Comparison of ENCODE assay signal across 37 cellular contexts in the genomic region with DNA sequence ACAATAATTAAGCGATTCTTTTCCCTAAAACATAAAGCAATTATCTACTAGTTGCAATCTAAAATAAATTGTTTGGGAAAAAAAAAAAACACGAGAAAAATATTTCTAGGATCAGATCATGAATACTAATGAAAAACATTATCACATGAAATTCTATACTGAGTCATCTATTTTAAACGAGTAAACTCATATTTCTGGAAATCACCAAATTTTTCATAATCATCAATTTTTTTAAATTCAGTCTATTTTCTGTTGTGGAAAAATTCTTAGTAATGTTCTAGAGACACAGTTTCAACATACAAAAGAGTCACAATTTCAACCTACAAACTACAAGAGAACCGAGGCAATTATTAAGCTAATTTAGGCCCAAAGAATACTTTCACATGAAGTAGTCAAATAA.
DNase-seq lines count a peak whose midpoint lies in the region; ATAC-seq, FAIRE-seq and TF ChIP-seq lines count a peak whose summit lies in the region.
"Had no signal": no experiment of that assay in that cellular context is flagged by ENCODE, and none has a peak within 500 bp of the region (broad histone marks: within the 10 kb centered on the region; RNA-seq: fewer than 3 reads in every experiment).

No MANE protein-coding gene starts in this region.

- H3K9me1 ChIP-seq in IMR-90 (ENCODE audit: insufficient read depth, low read length) (peaks cover 13% of the 10 kb centered on the region), K562 (ENCODE audit: control insufficient read depth, insufficient read depth, low read length) (no peaks in the 10 kb centered on the region)

- no peak overlapping the region for H3K27ac ChIP-seq in HepG2 (ENCODE audit: extremely low read length, insufficient read depth, low read length)
- no peak overlapping the region for H3K27ac ChIP-seq in right lobe of liver
- no peak overlapping the region for H3K27ac ChIP-seq in IMR-90 (ENCODE audit: insufficient read depth, low read length)
- H3K27ac ChIP-seq in K562 (ENCODE audit: extremely low read depth, low read depth, low read length) = no peak overlapping the region
- H3K27ac ChIP-seq in GM23248 = no peak overlapping the region
- H3K27ac ChIP-seq: 22Rv1; A549; BLaER1; BLaER1 treated with 17β-estradiol and CSF1 and Interleukin-3, amounts not matched to agents 10 nM and 100 nM; C4-2B had no signal

- H2AFZ ChIP-seq in HepG2 (ENCODE audit: low read length) (no peak overlapping the region), IMR-90 (replicated peaks; ENCODE audit: low read length, poor library complexity) (no peak overlapping the region), K562 (ENCODE audit: low read depth, low read length) (no peak overlapping the region), GM23248 (no peak overlapping the region)

- no peak overlapping the region for H2BK5ac ChIP-seq in IMR-90 (ENCODE audit: low read depth, low read length, poor library complexity, severe bottlenecking)

- dilution Hi-C loops in IMR-90 (cut with HindIII; ENCODE audit: low sequenced_read_pairs, unreplicated experiment) = no loop called here

- H2AK9ac ChIP-seq in IMR-90 (replicated peaks; ENCODE audit: low read depth, low read length, poor library complexity) = no peak overlapping the region

- H4K91ac ChIP-seq in IMR-90 (ENCODE audit: insufficient read depth, low read depth, low read length) = no peak overlapping the region

- no peaks in the 10 kb centered on the region for H3K79me2 ChIP-seq in HepG2 (ENCODE audit: insufficient read depth, low read length)
- H3K79me2 ChIP-seq in K562 (ENCODE audit: control insufficient read depth, insufficient read depth, low read length) = no peaks in the 10 kb centered on the region
- no peaks in the 10 kb centered on the region for H3K79me2 ChIP-seq in GM23248 (ENCODE audit: insufficient read depth)

- no peak overlapping the region for H3K27ac Mint-ChIP-seq in activated CD4-positive, alpha-beta memory T cell treated with anti-CD3 and anti-CD28 coated beads, Interleukin-2, amount 10 ng/mL, durations not matched to agents 7 days and 5 days
- H3K27ac Mint-ChIP-seq: B cell; CD14-positive monocyte; CD4-positive, alpha-beta memory T cell; CD4-positive, alpha-beta T cell; CD4-positive, CD25-positive, alpha-beta regulatory T cell; CD8-positive, alpha-beta memory T cell; CD8-positive, alpha-beta T cell had no signal

- H3K23ac ChIP-seq in IMR-90 (ENCODE audit: low read depth, low read length) = no peak overlapping the region

- TF ChIP-seq RAD21 in HepG2 (CRISPR knock-in tag; IDR thresholded peaks at IDR 0.05) (no peak), IMR-90 (IDR thresholded peaks at IDR 0.05; ENCODE audit: low read length) (no peak), K562 (CRISPR knock-in tag; conservative IDR thresholded peaks at IDR 0.05 in 1 of 2, IDR thresholded peaks at IDR 0.05 in 1 of 2) (no peak)

- H3K27me3 ChIP-seq in HepG2 (ENCODE audit: control insufficient read depth in 1 of 2, insufficient read depth in 2 of 2, low read length in 2 of 2) (peaks cover 0 to 7% of the 10 kb centered on the region in 2 experiments; a peak in 1 of 5 replicates), right lobe of liver (no peaks in the 10 kb centered on the region), IMR-90 (ENCODE audit: control insufficient read depth, insufficient read depth, low read length) (no peaks in the 10 kb centered on the region), K562 (ENCODE audit: control insufficient read depth in 2 of 2, insufficient read depth in 2 of 2, low read length in 2 of 2) (peaks cover 4 to 14% of the 10 kb centered on the region in 2 experiments; a peak in 3 of 5 replicates), GM23248 (replicated peaks; ENCODE audit: insufficient read depth) (no peaks in the 10 kb centered on the region)
- H3K27me3 ChIP-seq: BE2C; BLaER1; BLaER1 treated with 17β-estradiol and CSF1 and Interleukin-3, amounts not matched to agents 10 nM and 100 nM had no signal

- POLR2A ChIA-PET in HepG2 (lab: Yijun Ruan, JAX) = no interaction called here
- POLR2A ChIA-PET in IMR-90 (lab: Charles Lee; ENCODE audit: unreplicated experiment) = no interaction called here
- POLR2A ChIA-PET in K562 (lab: Yijun Ruan, JAX) = no interaction called here
- POLR2A ChIA-PET in activated CD4-positive, alpha-beta memory T cell treated with anti-CD3 and anti-CD28 coated beads, Interleukin-2, amount 10 ng/mL, durations not matched to agents 7 days and 5 days (lab: Charles Lee) = no interaction called here

- H2AK5ac ChIP-seq in IMR-90 (ENCODE audit: low read depth, low read length) = no peak overlapping the region

- no peak overlapping the region for H3K14ac ChIP-seq in IMR-90 (replicated peaks; ENCODE audit: low read depth, low read length)

- TF ChIP-seq POLR2A in HepG2 (IDR thresholded peaks at IDR 0.05; ENCODE audit: insufficient read depth in 1 of 2, low read depth in 2 of 2, low read length in 2 of 2) (no peak), right lobe of liver (IDR thresholded peaks at IDR 0.05) (no peak), IMR-90 (IDR thresholded peaks at IDR 0.05; ENCODE audit: low read depth, low read length) (no peak), K562 (conservative IDR thresholded peaks at IDR 0.05) (no peak)

- H3K36me3 Mint-ChIP-seq in activated CD4-positive, alpha-beta memory T cell treated with anti-CD3 and anti-CD28 coated beads, Interleukin-2, amount 10 ng/mL, durations not matched to agents 7 days and 5 days (ENCODE audit: low read depth) = no peaks in the 10 kb centered on the region
- H3K36me3 Mint-ChIP-seq: CD14-positive monocyte; CD4-positive, alpha-beta memory T cell; CD4-positive, CD25-positive, alpha-beta regulatory T cell; CD8-positive, alpha-beta memory T cell; CD8-positive, alpha-beta T cell had no signal

- BruUV-seq in HepG2 (replicated peaks; lab: Mats Ljungman, UMichigan) = no TSS peak
- BruUV-seq in IMR-90 (replicated peaks; lab: Mats Ljungman, UMichigan) = no TSS peak
- BruUV-seq in K562 (replicated peaks; lab: Mats Ljungman, UMichigan) = no TSS peak

- H3K9me2 ChIP-seq in GM23248 (ENCODE audit: insufficient read depth) = no peaks in the 10 kb centered on the region

- no peaks in the 10 kb centered on the region for H3K27me3 Mint-ChIP-seq in activated CD4-positive, alpha-beta memory T cell treated with anti-CD3 and anti-CD28 coated beads, Interleukin-2, amount 10 ng/mL, durations not matched to agents 7 days and 5 days
- H3K27me3 Mint-ChIP-seq: B cell; CD4-positive, alpha-beta T cell; CD4-positive, CD25-positive, alpha-beta regulatory T cell; CD8-positive, alpha-beta memory T cell had no signal

- DNase-seq in HepG2 (ENCODE audit: low spot score) (no peak), right lobe of liver (no peak), IMR-90 (no peak), K562 (ENCODE audit: extremely low read depth in 1 of 4, low spot score in 3 of 4) (no peak), frontal cortex (ENCODE audit: low spot score in 2 of 2) (no peak), GM23248 (no peak)
- DNase-seq in activated CD4-positive, alpha-beta memory T cell treated with anti-CD3 and anti-CD28 coated beads, Interleukin-2, amount 10 ng/mL, durations not matched to agents 7 days and 5 days = no peak
- DNase-seq: 8988T; ACHN; AML-193; BE2C; C1 segment of cervical spinal cord; Caco-2; Calu3; CD4-positive, alpha-beta memory T cell; CD4-positive, alpha-beta T cell; CD4-positive, CD25-positive, alpha-beta regulatory T cell; CD8-positive, alpha-beta memory T cell; CD8-positive, alpha-beta T cell; COR-L47; DMS 273 treated with DMSO at 0.1 percent for 48 hours; DMS153; DMS53; DMS79; DMS79 treated with DMSO at 0.1 percent for 48 hours; DND-41; EL had no signal

- H3K18ac ChIP-seq in IMR-90 (ENCODE audit: low read depth, low read length) = no peak overlapping the region

- H3F3A ChIP-seq in GM23248 (ENCODE audit: insufficient read depth) = no peaks in the 10 kb centered on the region

- no peak overlapping the region for H3K4me3 Mint-ChIP-seq in activated CD4-positive, alpha-beta memory T cell treated with anti-CD3 and anti-CD28 coated beads, Interleukin-2, amount 10 ng/mL, durations not matched to agents 7 days and 5 days
- H3K4me3 Mint-ChIP-seq: B cell; CD14-positive monocyte; CD4-positive, alpha-beta memory T cell; CD4-positive, alpha-beta T cell; CD4-positive, CD25-positive, alpha-beta regulatory T cell; CD8-positive, alpha-beta memory T cell; CD8-positive, alpha-beta T cell had no signal

- H3K4me1 Mint-ChIP-seq in activated CD4-positive, alpha-beta memory T cell treated with anti-CD3 and anti-CD28 coated beads, Interleukin-2, amount 10 ng/mL, durations not matched to agents 7 days and 5 days = no peaks in the 10 kb centered on the region
- H3K4me1 Mint-ChIP-seq: B cell; CD14-positive monocyte; CD4-positive, alpha-beta memory T cell; CD4-positive, CD25-positive, alpha-beta regulatory T cell; CD8-positive, alpha-beta memory T cell had no signal

- no peak overlapping the region for H2BK120ac ChIP-seq in IMR-90 (ENCODE audit: low read depth, low read length)

- H3K4me3 ChIP-seq in HepG2 (replicated peaks in 1 of 3; ENCODE audit: insufficient read depth in 1 of 3, low read depth in 2 of 3, low read length in 3 of 3) (no peak overlapping the region), right lobe of liver (no peak overlapping the region), IMR-90 (ENCODE audit: insufficient read depth, low read depth, low read length) (no peak overlapping the region), K562 (no peak overlapping the region), GM23248 (no peak overlapping the region)
- H3K4me3 ChIP-seq: A549; BLaER1; BLaER1 treated with 17β-estradiol and CSF1 and Interleukin-3, amounts not matched to agents 10 nM and 100 nM had no signal

- no peak overlapping the region for H3K4ac ChIP-seq in IMR-90 (ENCODE audit: low read depth, low read length)

- WGBS in HepG2 (ENCODE audit: low lambda C conversion rate) = 34% methylated on average over 4 of the region's 4 CpGs
- 76% methylated on average over 4 of the region's 4 CpGs for WGBS in right lobe of liver (ENCODE audit: insufficient coverage, low coverage, low lambda C conversion rate, missing lambda C conversion rate)
- WGBS in IMR-90 (ENCODE audit: extremely low coverage in 2 of 2, insufficient read length in 1 of 2), 2 experiments = no CpG with 5 or more reads among the region's 4 CpGs
- 4% methylated on average over 4 of the region's 4 CpGs for WGBS in K562 (ENCODE audit: insufficient coverage, low coverage, missing lambda C conversion rate)
- WGBS in GM23248 (ENCODE audit: low coverage in 1 of 2, low lambda C conversion rate in 2 of 2, missing lambda C conversion rate in 2 of 2), 2 experiments = 32 to 41% methylated on average over 4 of the region's 4 CpGs

- H4K8ac ChIP-seq in IMR-90 (ENCODE audit: low read depth in 2 of 2, low read length in 2 of 2) = no peak overlapping the region

- in situ Hi-C loops in HepG2 (cut with HindIII; ENCODE audit: extremely low pct_ligation_motif_present, low pct_unique_long_range_greater_than_20kb) = no loop called here
- in situ Hi-C loops in IMR-90 (cut with MboI; ENCODE audit: low sequenced_read_pairs) = no loop called here
- in situ Hi-C loops in K562 (cut with MboI) = no loop called here
- in situ Hi-C loops in GM23248 (cut with MboI) = no loop called here

- H2BK15ac ChIP-seq in IMR-90 (ENCODE audit: low read depth, low read length) = no peak overlapping the region

- H3K36me3 ChIP-seq in HepG2 (replicated peaks in 1 of 2; ENCODE audit: control insufficient read depth in 1 of 2, insufficient read depth in 2 of 2, low read length in 2 of 2) (no peaks in the 10 kb centered on the region), right lobe of liver (no peaks in the 10 kb centered on the region), IMR-90 (ENCODE audit: control insufficient read depth, insufficient read depth, low read length) (no peaks in the 10 kb centered on the region), K562 (ENCODE audit: control insufficient read depth, insufficient read depth, low read length) (no peaks in the 10 kb centered on the region), GM23248 (ENCODE audit: low read depth) (no peaks in the 10 kb centered on the region)
- H3K36me3 ChIP-seq: BE2C; BLaER1; BLaER1 treated with 17β-estradiol and CSF1 and Interleukin-3, amounts not matched to agents 10 nM and 100 nM had no signal

- no peaks in the 10 kb centered on the region for H3K9me3 Mint-ChIP-seq in activated CD4-positive, alpha-beta memory T cell treated with anti-CD3 and anti-CD28 coated beads, Interleukin-2, amount 10 ng/mL, durations not matched to agents 7 days and 5 days
- H3K9me3 Mint-ChIP-seq: CD4-positive, alpha-beta memory T cell; CD4-positive, alpha-beta T cell; CD8-positive, alpha-beta T cell had no signal

- intact Hi-C loops in HepG2 (cut with micrococcal nuclease; ENCODE audit: unreplicated experiment) (no loop called here), right lobe of liver (cut with DNase I) (no loop called here), IMR-90 (cut with micrococcal nuclease) (no loop called here), K562 (cut with micrococcal nuclease) (no loop called here)

- no peak overlapping the region for H3K9ac ChIP-seq in HepG2 (ENCODE audit: insufficient read depth, low read depth, low read length)
- no peak overlapping the region for H3K9ac ChIP-seq in IMR-90 (ENCODE audit: low read depth, low read length)
- no peak overlapping the region for H3K9ac ChIP-seq in K562 (ENCODE audit: insufficient read depth in 1 of 2, low read depth in 2 of 2, low read length in 2 of 2)
- H3K9ac ChIP-seq in GM23248 = no peak overlapping the region
- H3K9ac ChIP-seq: BLaER1; BLaER1 treated with 17β-estradiol and CSF1 and Interleukin-3, amounts not matched to agents 10 nM and 100 nM had no signal

- TF ChIP-seq EP300 in HepG2 (IDR thresholded peaks at IDR 0.05; ENCODE audit: low read depth in 2 of 2, low read length in 2 of 2) (no peak), HepG2 (CRISPR knock-in tag; IDR thresholded peaks at IDR 0.05; ENCODE audit: borderline replicate concordance) (no peak), K562 (IDR thresholded peaks at IDR 0.05; ENCODE audit: low read length) (no peak)

- H2BK20ac ChIP-seq in IMR-90 (ENCODE audit: low read depth, low read length) = no peak overlapping the region

- no peak for TF ChIP-seq CTCF in HepG2 (CRISPR knock-in tag; IDR thresholded peaks at IDR 0.05)
- no peak for TF ChIP-seq CTCF in right lobe of liver (IDR thresholded peaks at IDR 0.05)
- TF ChIP-seq CTCF in IMR-90 (conservative IDR thresholded peaks at IDR 0.05; ENCODE audit: low read depth, low read length) = no peak
- no peak for TF ChIP-seq CTCF in K562 (IDR thresholded peaks at IDR 0.05 in 2 of 3, conservative IDR thresholded peaks at IDR 0.05 in 1 of 3; ENCODE audit: insufficient read depth in 2 of 3, low read depth in 1 of 3, low read length in 3 of 3)

- no peak for FAIRE-seq in HepG2 (lab: Jason Lieb, UNC)
- no peak for FAIRE-seq in K562 (lab: Jason Lieb, UNC)
- peak; percentile 61 for FAIRE-seq in frontal cortex (lab: Jason Lieb, UNC)
- FAIRE-seq: A204.1, A549, D721Med had no signal

- H3K4me2 ChIP-seq in HepG2 (ENCODE audit: low read depth, low read length) = no peak overlapping the region
- no peak overlapping the region for H3K4me2 ChIP-seq in IMR-90 (ENCODE audit: low read depth, low read length)
- H3K4me2 ChIP-seq in K562 (ENCODE audit: insufficient read depth, low read length) = no peak overlapping the region
- H3K4me2 ChIP-seq in GM23248 (ENCODE audit: unreplicated experiment) = no peak overlapping the region
- H3K4me2 ChIP-seq: A549; BLaER1; BLaER1 treated with 17β-estradiol and CSF1 and Interleukin-3, amounts not matched to agents 10 nM and 100 nM had no signal

- peaks cover 0 to 7% of the 10 kb centered on the region in 2 experiments; a peak in 1 of 4 replicates for H3K79me1 ChIP-seq in IMR-90 (ENCODE audit: low read depth in 1 of 2, low read length in 2 of 2)

- H3K4me1 ChIP-seq in HepG2 (ENCODE audit: insufficient read depth, low read length) = no peaks in the 10 kb centered on the region
- H3K4me1 ChIP-seq in right lobe of liver = no peaks in the 10 kb centered on the region
- peaks cover 8% of the 10 kb centered on the region for H3K4me1 ChIP-seq in IMR-90 (ENCODE audit: control insufficient read depth, insufficient read depth, low read length)
- H3K4me1 ChIP-seq in K562 (replicated peaks in 1 of 2; ENCODE audit: control insufficient read depth in 2 of 2, insufficient read depth in 2 of 2, low read length in 2 of 2) = no peaks in the 10 kb centered on the region
- H3K4me1 ChIP-seq in GM23248 (ENCODE audit: insufficient read depth) = no peaks in the 10 kb centered on the region
- H3K4me1 ChIP-seq: A549, BE2C, BLaER1 had no signal

- H3K9me3 ChIP-seq in HepG2 (ENCODE audit: low read length) (no peaks in the 10 kb centered on the region), right lobe of liver (no peaks in the 10 kb centered on the region), IMR-90 (ENCODE audit: control insufficient read depth, insufficient read depth, low read length) (no peaks in the 10 kb centered on the region), K562 (replicated peaks; ENCODE audit: control insufficient read depth, insufficient read depth, low read depth, low read length) (no peaks in the 10 kb centered on the region), GM23248 (ENCODE audit: low read depth) (no peaks in the 10 kb centered on the region)
- H3K9me3 ChIP-seq: A549; BE2C; BLaER1; BLaER1 treated with 17β-estradiol and CSF1 and Interleukin-3, amounts not matched to agents 10 nM and 100 nM; Caco-2 had no signal

- ATAC-seq in HepG2 (no peak), right lobe of liver (no peak), IMR-90 (ENCODE audit: low read depth) (no peak), K562 (no peak), HG02870 (IDR thresholded peaks at IDR 0.05; ENCODE audit: unreplicated experiment) (no peak)
- ATAC-seq: A549; CD8-positive, alpha-beta T cell had no signal

- H3K56ac ChIP-seq in IMR-90 (ENCODE audit: extremely low read depth, insufficient read depth, low read length) = no peak overlapping the region

- no peak overlapping the region for H4K5ac ChIP-seq in IMR-90 (ENCODE audit: low read depth, low read length)

- H4K20me1 ChIP-seq in HepG2 (ENCODE audit: insufficient read depth, low read length) = no peaks in the 10 kb centered on the region
- H4K20me1 ChIP-seq in IMR-90 (ENCODE audit: insufficient read depth, low read length) = no peaks in the 10 kb centered on the region; the same call in 1 of the 2 replicates
- no peaks in the 10 kb centered on the region for H4K20me1 ChIP-seq in K562 (replicated peaks; ENCODE audit: control insufficient read depth, insufficient read depth, low read length)
- H4K20me1 ChIP-seq in GM23248 (ENCODE audit: insufficient read depth) = no peaks in the 10 kb centered on the region
- H4K20me1 ChIP-seq: BLaER1; BLaER1 treated with 17β-estradiol and CSF1 and Interleukin-3, amounts not matched to agents 10 nM and 100 nM had no signal

- CTCF ChIA-PET in HepG2 (lab: Yijun Ruan, JAX; ENCODE audit: low intra/inter-chr PET ratio, low total read pairs) = no interaction called here
- CTCF ChIA-PET in IMR-90 (lab: Yijun Ruan, JAX) = no interaction called here
- CTCF ChIA-PET in K562 (lab: Yijun Ruan, JAX; ENCODE audit: low intra/inter-chr PET ratio) = no interaction called here
- CTCF ChIA-PET in activated CD4-positive, alpha-beta memory T cell treated with anti-CD3 and anti-CD28 coated beads, Interleukin-2, amount 10 ng/mL, durations not matched to agents 7 days and 5 days (lab: Charles Lee) = no interaction called here

Comparison
In these comparisons a context has a peak if more than half of its experiments do, and no peak if none do; other contexts are left out.
1. Of the 241 proteins assayed by ChIP-seq in both HepG2 and K562: peak only in HepG2: MAFF; only in K562: none; in both: none; in neither: 239; mixed calls (peak in some experiments, not most) for 1.